In the genomic region with DNA sequence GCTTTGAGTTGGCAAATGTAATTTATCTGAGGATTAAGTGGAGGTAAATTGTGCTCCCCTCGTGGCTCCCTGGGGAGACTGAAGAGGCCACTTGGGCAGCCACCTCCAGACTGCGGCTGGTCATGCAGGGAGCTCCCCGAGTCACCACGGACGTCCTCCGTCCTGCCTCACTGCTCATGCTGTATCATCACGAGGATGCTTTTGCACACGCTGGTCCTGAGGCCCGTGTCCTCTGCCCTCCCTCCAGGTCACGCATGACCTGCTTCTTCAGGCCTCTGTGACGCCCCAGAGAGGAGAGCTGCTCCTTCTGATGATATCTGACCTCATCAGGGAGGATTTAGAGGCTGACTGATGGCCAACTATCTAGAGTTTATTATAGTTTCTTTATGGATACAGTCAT, we compare ENCODE assay signal across 27 cellular contexts.
DNase-seq lines count a peak whose midpoint lies in the region; ATAC-seq and FAIRE-seq lines count a peak whose summit lies in the region.
"Had no signal": no experiment of that assay in that cellular context is flagged by ENCODE, and none has a peak within 500 bp of the region (broad histone marks: within the 10 kb centered on the region; RNA-seq: fewer than 3 reads in every experiment).

No MANE protein-coding gene starts in this region.

- no peak overlapping the region for H3K9ac ChIP-seq in BLaER1
- H3K9ac ChIP-seq: KMS-11 had no signal

- H3K4me3 ChIP-seq in BLaER1 = no peak overlapping the region
- H3K4me3 ChIP-seq: heart right ventricle had no signal

- DNase-seq in kidney tubule cell (ENCODE audit: low spot score) = peak; percentile 49
- DNase-seq in sciatic nerve (ENCODE audit: low spot score) = peak; percentile 56
- DNase-seq in HTR-8/SVneo (ENCODE audit: insufficient read length, low spot score) = no peak
- DNase-seq in occipital lobe (lab: John Stamatoyannopoulos, UW) = no peak
- DNase-seq: activated CD4-positive, alpha-beta memory T cell treated with anti-CD3 and anti-CD28 coated beads for 36 hours; activated CD4-positive, CD25-positive, alpha-beta regulatory T cell treated with anti-CD3 and anti-CD28 coated beads, Interleukin-2, amount 50 U/mL, for 72 hours; activated naive CD4-positive, alpha-beta T cell treated with Interleukin-2 at 50 U/mL for 16 hours; BE2C; foreskin keratinocyte; heart right ventricle; kidney; midbrain; naive B cell; NCI-H2029; NCI-H510A treated with DMSO at 0.1 percent for 48 hours; OCI-M1; small intestine; T-helper 2 cell had no signal

- FAIRE-seq in HTR-8/SVneo (lab: Jason Lieb, UNC) = no peak
- FAIRE-seq: H1, kidney, small intestine had no signal

- intact Hi-C loops in sciatic nerve (cut with DNase I) = no loop called here

- peak; percentile 40 for ATAC-seq in HG02798 (IDR thresholded peaks at IDR 0.05; ENCODE audit: poor library complexity, unreplicated experiment)
- peak; percentile 4 for ATAC-seq in sciatic nerve
- no peak for ATAC-seq in HG03565 (IDR thresholded peaks at IDR 0.05; ENCODE audit: unreplicated experiment)
- no peak for ATAC-seq in GM19452 (IDR thresholded peaks at IDR 0.05; ENCODE audit: unreplicated experiment)
- ATAC-seq: esophagus mucosa, foreskin keratinocyte, heart right ventricle had no signal

- peak overlapping the region; percentile 74 for H3K4me2 ChIP-seq in BLaER1
- H3K4me2 ChIP-seq: KMS-11 had no signal

- H3K27me3 ChIP-seq in BLaER1 = no peaks in the 10 kb centered on the region
- H3K27me3 ChIP-seq: BE2C, foreskin keratinocyte, heart right ventricle had no signal

- no peaks in the 10 kb centered on the region for H4K20me1 ChIP-seq in BLaER1

- peaks cover 55% of the 10 kb centered on the region for H3K4me1 ChIP-seq in BLaER1
- H3K4me1 ChIP-seq: BE2C, foreskin keratinocyte had no signal

- H3K27ac ChIP-seq in BLaER1 = no peak overlapping the region
- H3K27ac ChIP-seq: foreskin keratinocyte, heart right ventricle, HL-60, KMS-11, RWPE1 had no signal

- peaks cover 18% of the 10 kb centered on the region; the same call in 1 of the 2 replicates for H3K36me3 ChIP-seq in BLaER1
- H3K36me3 ChIP-seq: BE2C had no signal

- H3K9me3 ChIP-seq in BLaER1 = no peaks in the 10 kb centered on the region
- H3K9me3 ChIP-seq: BE2C, heart right ventricle had no signal

Comparison
In these comparisons a context has a peak if more than half of its experiments do, and no peak if none do; other contexts are left out.
1. ATAC-seq: peak in HG02798 (single experiment) and sciatic nerve (single experiment); none in HG03565 (single experiment) and GM19452 (single experiment).
2. DNase-seq: peak in kidney tubule cell (single experiment) and sciatic nerve (single experiment); none in HTR-8/SVneo (single experiment) and occipital lobe (single experiment).